Comparison of ENCODE assay signal across 9 cellular contexts in the genomic region with DNA sequence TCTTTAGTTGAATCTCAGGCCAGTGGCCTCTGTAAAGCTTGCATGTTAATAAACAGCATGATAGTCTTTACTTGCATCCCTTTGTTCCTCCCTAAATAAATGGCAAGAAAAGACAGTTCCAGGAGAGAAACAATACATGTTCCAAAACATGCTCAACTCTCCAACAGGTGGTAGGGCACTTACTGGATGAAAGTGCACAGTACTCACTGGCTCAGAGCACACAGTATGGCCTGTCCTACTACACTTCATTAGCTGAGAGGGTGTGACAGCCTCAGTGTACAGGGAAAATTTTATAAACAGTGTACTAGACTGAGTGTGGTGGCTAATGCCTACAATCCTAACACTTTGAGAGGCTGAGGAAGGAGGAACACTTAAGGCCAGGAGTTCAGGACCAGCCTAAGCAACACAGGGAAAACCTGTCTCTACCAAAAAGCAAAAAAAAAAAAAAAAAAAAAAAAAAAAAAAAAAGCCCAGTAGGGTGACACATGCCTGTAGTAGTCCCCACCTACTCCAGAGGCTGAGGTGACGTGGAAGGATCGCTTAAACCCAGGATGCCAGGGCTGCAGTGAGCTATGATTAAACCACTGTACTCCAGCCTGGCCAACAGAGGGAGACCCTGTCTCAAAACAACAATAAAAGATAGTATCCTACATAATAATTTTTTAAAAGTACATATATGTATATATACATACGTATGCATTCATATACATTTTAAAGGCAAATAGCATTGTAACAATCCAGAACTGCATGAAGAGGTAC. TPM values are rescaled to one million over a fixed set of nuclear protein-coding genes. Genes with fewer than 3 reads are reported as not detected.
DNase-seq lines count a peak whose midpoint lies in the region; ATAC-seq, FAIRE-seq and TF ChIP-seq lines count a peak whose summit lies in the region.
"Had no signal": no experiment of that assay in that cellular context is flagged by ENCODE, and none has a peak within 500 bp of the region (broad histone marks: within the 10 kb centered on the region; RNA-seq: fewer than 3 reads in every experiment).

No MANE protein-coding gene starts in this region.

- no peak overlapping the region for H3K4ac ChIP-seq in mesendoderm (ENCODE audit: low read depth, low read length)

- TF ChIP-seq CTCF in DND-41 (IDR thresholded peaks at IDR 0.05; ENCODE audit: borderline replicate concordance, extremely low read depth, low read length, poor library complexity, severe bottlenecking) (peak; percentile 11), astrocyte (IDR thresholded peaks at IDR 0.05; ENCODE audit: insufficient read depth, low read depth, low read length) (no peak)

- H3K27ac ChIP-seq in DND-41 (ENCODE audit: low read length) (no peak overlapping the region), astrocyte (ENCODE audit: low read depth, low read length) (no peak overlapping the region), mesendoderm (ENCODE audit: low read depth, low read length) (no peak overlapping the region)
- H3K27ac ChIP-seq: ovary had no signal

- no peak overlapping the region for H3K4me2 ChIP-seq in DND-41 (ENCODE audit: insufficient read depth, low read length)
- H3K4me2 ChIP-seq in astrocyte (ENCODE audit: low read length) = no peak overlapping the region
- H3K4me2 ChIP-seq in mesendoderm (ENCODE audit: low read length) = no peak overlapping the region

- H2BK15ac ChIP-seq in mesendoderm (replicated peaks; ENCODE audit: low read depth) = no peak overlapping the region

- no peak overlapping the region for H2BK120ac ChIP-seq in mesendoderm (ENCODE audit: low read depth, low read length)

- H3K79me2 ChIP-seq in DND-41 (ENCODE audit: insufficient read depth, low read length) (peaks cover 47% of the 10 kb centered on the region), astrocyte (ENCODE audit: insufficient read depth, low read length) (peaks cover 28% of the 10 kb centered on the region), mesendoderm (ENCODE audit: control insufficient read depth, insufficient read depth, low read length) (peaks cover 1% of the 10 kb centered on the region)

- H2AFZ ChIP-seq in DND-41 (ENCODE audit: low read depth, low read length) (no peak overlapping the region), astrocyte (ENCODE audit: low read depth, low read length) (no peak overlapping the region)

- H4K8ac ChIP-seq in mesendoderm (ENCODE audit: low read depth, low read length) = no peak overlapping the region

- H3K23ac ChIP-seq in mesendoderm (ENCODE audit: low read length) = no peak overlapping the region

- FAIRE-seq in astrocyte (lab: Jason Lieb, UNC) = no peak
- FAIRE-seq in frontal cortex (lab: Jason Lieb, UNC) = no peak

- H4K20me1 ChIP-seq in DND-41 (ENCODE audit: insufficient read depth, low read length) (peaks cover 25% of the 10 kb centered on the region; the same call in 1 of the 2 replicates), astrocyte (ENCODE audit: insufficient read depth, low read length) (peaks cover 14% of the 10 kb centered on the region)

- WGBS in mesendoderm (ENCODE audit: extremely low coverage, insufficient coverage, low lambda C conversion rate) = no CpG with 5 or more reads among the region's 3 CpGs

- DNase-seq in DND-41 (peak; percentile 9), HT1080 (ENCODE audit: low read depth) (peak; percentile 3), astrocyte (ENCODE audit: low read depth) (peak; percentile 33), mesendoderm (peak; percentile 55), frontal cortex (ENCODE audit: low spot score in 2 of 2) (no peak), NCI-H345 treated with DMSO at 0.1 percent for 48 hours (lab: John Stamatoyannopoulos, UW; ENCODE audit: unreplicated experiment) (no peak)
- no peak for DNase-seq in effector CD8-positive, alpha-beta T cell (lab: John Stamatoyannopoulos, UW)
- DNase-seq: GDM1, ovary had no signal

- H3K4me3 Mint-ChIP-seq in astrocyte (ENCODE audit: unreplicated experiment) = no peak overlapping the region

- H3K36me3 Mint-ChIP-seq in astrocyte (ENCODE audit: low read depth, unreplicated experiment) = no peaks in the 10 kb centered on the region

- H3K36me3 ChIP-seq in DND-41 (ENCODE audit: insufficient read depth, low read length) = peaks cover 22% of the 10 kb centered on the region
- H3K36me3 ChIP-seq in astrocyte (ENCODE audit: insufficient read depth, low read length) = peaks cover 2% of the 10 kb centered on the region
- H3K36me3 ChIP-seq in mesendoderm (ENCODE audit: control insufficient read depth, insufficient read depth, low read length) = no peaks in the 10 kb centered on the region
- H3K36me3 ChIP-seq: ovary had no signal

- no peak overlapping the region for H3K18ac ChIP-seq in mesendoderm (ENCODE audit: low read length)

- H2AK5ac ChIP-seq in mesendoderm (ENCODE audit: low read length) = no peak overlapping the region

- peak; percentile 45; the same call in 1 of the 3 replicates for ATAC-seq in DND-41 (ENCODE audit: insufficient read depth, low read depth)

- no peak overlapping the region for H2BK5ac ChIP-seq in mesendoderm (ENCODE audit: low read length)

- H3K27me3 ChIP-seq in DND-41 (ENCODE audit: insufficient read depth, low read length, poor library complexity) (no peaks in the 10 kb centered on the region), astrocyte (ENCODE audit: insufficient read depth, low read length) (no peaks in the 10 kb centered on the region), mesendoderm (ENCODE audit: insufficient read depth, low read length, poor library complexity) (no peaks in the 10 kb centered on the region)
- H3K27me3 ChIP-seq: ovary had no signal

- no peaks in the 10 kb centered on the region for H3K4me1 ChIP-seq in DND-41 (ENCODE audit: insufficient read depth, low read length)
- no peaks in the 10 kb centered on the region for H3K4me1 ChIP-seq in astrocyte (ENCODE audit: insufficient read depth, low read length)
- H3K4me1 ChIP-seq in mesendoderm (ENCODE audit: control insufficient read depth, low read depth, low read length) = no peaks in the 10 kb centered on the region

- H3K9ac ChIP-seq in DND-41 (ENCODE audit: low read depth, low read length) = no peak overlapping the region
- no peak overlapping the region for H3K9ac ChIP-seq in astrocyte (ENCODE audit: low read length)
- no peak overlapping the region for H3K9ac ChIP-seq in mesendoderm (ENCODE audit: low read length)

- no peaks in the 10 kb centered on the region for H3K9me3 ChIP-seq in DND-41 (ENCODE audit: insufficient read depth, low read length, severe bottlenecking)
- no peaks in the 10 kb centered on the region for H3K9me3 ChIP-seq in astrocyte (ENCODE audit: insufficient read depth, low read depth, low read length)
- H3K9me3 ChIP-seq: ovary had no signal

- no peaks in the 10 kb centered on the region for H3K27me3 Mint-ChIP-seq in astrocyte (ENCODE audit: low read depth, unreplicated experiment)

- H3K9me3 Mint-ChIP-seq in astrocyte (ENCODE audit: unreplicated experiment) = no peaks in the 10 kb centered on the region

- H3K79me1 ChIP-seq in mesendoderm (ENCODE audit: low read length) = peaks cover 4% of the 10 kb centered on the region

- H4K5ac ChIP-seq in mesendoderm (ENCODE audit: low read length) = no peak overlapping the region

- no peak overlapping the region for H3K27ac Mint-ChIP-seq in astrocyte (ENCODE audit: unreplicated experiment)

- H3K4me3 ChIP-seq in DND-41 (ENCODE audit: low read depth in 1 of 2, low read length in 2 of 2) (no peak overlapping the region), astrocyte (ENCODE audit: insufficient read depth, low read depth, low read length) (no peak overlapping the region), mesendoderm (ENCODE audit: low read length) (no peak overlapping the region)
- H3K4me3 ChIP-seq: ovary had no signal

- H3K56ac ChIP-seq in mesendoderm (ENCODE audit: low read length) = no peak overlapping the region

- H3K4me1 Mint-ChIP-seq in astrocyte (ENCODE audit: low read depth, unreplicated experiment) = peaks cover 2% of the 10 kb centered on the region

RNA-seq across cellular contexts. Expression of a gene that starts 51.9 kb away (rescaled TPM):
- total RNA-seq in HT1080 (2014; rRNA removed; shearing (Covaris generic)) = 9.4 and 11.4 TPM in 2 replicates
- 9.1 and 13.3 TPM in 2 replicates for polyA plus RNA-seq in HT1080 (2015; cell fraction: cytosol; rRNA removed)
- 35.9 and 42.9 TPM in 2 replicates for polyA plus RNA-seq in HT1080 (2015; cell fraction: nucleus; rRNA removed)
- total RNA-seq in astrocyte = 33.3 and 44.0 TPM in 2 replicates
- 15.8 TPM for polyA plus RNA-seq in mesendoderm (2013, experiment 1 of 2)
- polyA plus RNA-seq in mesendoderm (2013, experiment 2 of 2) = 17.0 TPM
- total RNA-seq in frontal cortex = 26.5 TPM

Comparison
In these comparisons a context has a peak if more than half of its experiments do, and no peak if none do; other contexts are left out.
1. DNase-seq: peak in DND-41 (single experiment), HT1080 (single experiment), astrocyte (single experiment) and mesendoderm (single experiment); none in frontal cortex (0 of 2), effector CD8-positive, alpha-beta T cell (single experiment) and NCI-H345 treated with DMSO at 0.1 percent for 48 hours (single experiment).